Comparison of ENCODE assay signal across 1 cellular context in the genomic region with DNA sequence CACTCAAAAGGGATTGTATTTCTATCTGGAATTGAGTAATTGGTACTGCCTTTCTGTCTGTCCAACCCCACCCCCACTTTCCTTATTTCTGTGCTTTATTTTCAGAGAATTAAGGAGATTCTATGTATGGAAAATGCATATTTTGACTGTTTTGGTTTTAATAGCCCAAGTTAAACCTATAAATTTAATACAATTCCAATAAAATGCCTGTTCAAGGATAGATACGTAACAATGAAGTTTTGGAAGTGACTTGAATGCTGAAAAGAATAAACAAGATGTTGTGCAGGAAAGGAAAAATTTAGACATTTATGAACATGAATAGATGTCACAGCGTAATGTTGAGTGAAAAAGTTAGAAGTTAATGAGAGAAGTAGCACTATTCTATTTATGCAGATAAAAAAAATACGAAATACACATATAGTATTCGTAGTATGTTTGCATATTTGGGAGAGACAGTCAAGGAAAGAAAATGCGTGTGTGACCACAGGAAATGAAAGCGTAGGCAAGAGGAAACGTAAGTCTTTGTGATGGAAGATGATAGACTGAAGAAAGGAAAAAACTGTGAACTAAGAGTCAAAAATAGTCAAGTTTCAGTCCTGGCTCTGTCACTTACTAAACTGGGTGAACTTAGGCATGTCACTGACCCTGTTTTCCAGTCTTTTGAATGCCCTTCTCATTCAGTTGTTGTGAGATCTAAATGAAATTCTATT.
TF ChIP-seq lines count a peak whose summit lies in the region.

No MANE protein-coding gene starts in this region.

TF ChIP-seq in endothelial cell of umbilical vein, 7 proteins besides CTCF, POLR2A, EP300 and RAD21:
- TF ChIP-seq MAX (IDR thresholded peaks at IDR 0.05; ENCODE audit: insufficient read depth, insufficient read length): no peak
- TF ChIP-seq POLR2AphosphoS5 (IDR thresholded peaks at IDR 0.05; ENCODE audit: insufficient read depth, low read depth, low read length): no peak
- no peak for TF ChIP-seq EZH2 (IDR thresholded peaks at IDR 0.05; ENCODE audit: borderline replicate concordance, low read depth, low read length, severe bottlenecking)
- TF ChIP-seq MYC (IDR thresholded peaks at IDR 0.05; ENCODE audit: low read depth, low read length): no peak
- TF ChIP-seq FOS (IDR thresholded peaks at IDR 0.05; ENCODE audit: borderline replicate concordance, insufficient read depth, low read length): no peak
- TF ChIP-seq GATA2 (IDR thresholded peaks at IDR 0.05; ENCODE audit: insufficient read depth, insufficient read length, low read depth, low read length): no peak
- TF ChIP-seq JUN (IDR thresholded peaks at IDR 0.05; ENCODE audit: borderline replicate concordance, insufficient read depth, insufficient read length, low read depth): no peak
